ENCODE assay signal across 14 cellular contexts in the genomic region with DNA sequence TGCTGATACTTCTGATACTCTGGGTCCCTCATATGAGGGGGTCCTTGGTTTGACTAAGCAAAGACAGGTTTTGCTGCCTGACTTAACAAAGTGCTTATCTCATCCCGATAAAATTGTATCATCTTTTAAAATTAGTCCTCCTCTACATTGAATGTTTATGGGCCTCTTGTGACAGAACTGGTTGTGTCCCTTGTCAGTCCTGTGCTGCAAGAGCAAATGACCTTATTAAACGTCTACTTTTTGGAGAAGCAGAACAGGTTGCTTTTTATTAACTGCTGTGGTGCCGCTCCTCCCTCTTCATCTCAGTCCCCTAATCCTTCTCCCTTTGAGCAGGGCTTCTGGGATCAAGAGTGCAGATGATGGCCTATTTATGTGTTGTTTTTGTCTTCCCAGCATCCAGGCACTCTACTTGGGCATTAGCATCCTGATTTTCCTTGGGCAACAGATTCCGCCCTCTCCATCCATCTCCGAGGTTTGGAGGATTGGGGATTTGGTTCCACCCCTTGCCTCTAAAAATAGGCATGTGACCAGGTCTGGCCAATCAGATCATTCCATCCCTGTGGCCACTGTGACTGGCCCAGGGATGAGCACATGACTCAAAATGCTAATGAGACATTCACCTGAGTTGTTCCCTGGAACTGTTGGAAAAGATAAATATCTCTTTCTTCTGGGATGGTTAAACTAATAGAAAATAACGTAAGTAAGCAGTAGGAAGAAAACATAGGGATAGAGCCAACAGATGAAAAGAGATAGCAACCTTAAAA. TPM values are rescaled to one million over a fixed set of nuclear protein-coding genes. Genes with fewer than 3 reads are reported as not detected.
A peak's percentile ranks its signal among the peaks of the same experiment; 100 is the strongest.
DNase-seq lines count a peak whose midpoint lies in the region; ATAC-seq, FAIRE-seq and TF ChIP-seq lines count a peak whose summit lies in the region.
"Had no signal": no experiment of that assay in that cellular context is flagged by ENCODE, and none has a peak within 500 bp of the region (broad histone marks: within the 10 kb centered on the region; RNA-seq: fewer than 3 reads in every experiment).

No MANE protein-coding gene starts in this region.

- peak; percentile 62 for DNase-seq in NCI-H82 (lab: John Stamatoyannopoulos, UW)
- DNase-seq in NCI-H82 treated with DMSO at 0.1 percent for 48 hours (lab: John Stamatoyannopoulos, UW; ENCODE audit: unreplicated experiment), result no peak
- peak; percentile 73 for DNase-seq in NCI-H146 (lab: John Stamatoyannopoulos, UW)
- DNase-seq in K562 (ENCODE audit: extremely low read depth in 1 of 4, low spot score in 3 of 4), result peak; percentile 28 to 57 (median 40)
- peak; percentile 68 for DNase-seq in prostate gland (ENCODE audit: low spot score)
- DNase-seq in GM10266 (ENCODE audit: extremely low spot score), result no peak
- DNase-seq in COLO829 (ENCODE audit: low spot score), result no peak
- DNase-seq: activated CD4-positive, alpha-beta T cell treated with anti-CD3 and anti-CD28 coated beads, Interleukin-2, amount 50 U/mL, for 1 hour; activated effector memory CD4-positive, alpha-beta T cell treated with Interleukin-2 at 50 U/mL for 16 hours; left ventricle myocardium superior; MM.1S; ovary; uterus had no signal

- peak overlapping the region; percentile 43; the same call in 1 of the 2 replicates for H2AFZ ChIP-seq in K562 (ENCODE audit: low read depth, low read length)

- POLR2A ChIA-PET in K562 (lab: Yijun Ruan, JAX), result no interaction called here

- peaks cover 18 to 26% of the 10 kb centered on the region in 2 experiments; a peak in 4 of 5 replicates for H3K4me1 ChIP-seq in K562 (replicated peaks in 1 of 2; ENCODE audit: control insufficient read depth in 2 of 2, insufficient read depth in 2 of 2, low read length in 2 of 2)
- H3K4me1 ChIP-seq in prostate gland (replicated peaks), result peaks cover 4% of the 10 kb centered on the region
- H3K4me1 ChIP-seq: uterus had no signal

- no peak for FAIRE-seq in K562 (lab: Jason Lieb, UNC)

- H3K4me3 ChIP-seq in K562 (no peak overlapping the region), prostate gland (no peak overlapping the region)
- H3K4me3 ChIP-seq: ovary, uterus had no signal

- intact Hi-C loops in K562 (cut with micrococcal nuclease) (loop anchor here (10.0 kb wide), 1 partner anchor 355 kb away; no protein-coding TSS in a partner anchor), prostate gland (cut with DNase I) (loop anchor here (5.0 kb wide), 1 partner anchor 112 kb away; no protein-coding TSS in a partner anchor)

- H3K9me3 ChIP-seq in K562 (replicated peaks; ENCODE audit: control insufficient read depth, insufficient read depth, low read depth, low read length), result no peaks in the 10 kb centered on the region
- no peaks in the 10 kb centered on the region for H3K9me3 ChIP-seq in prostate gland
- H3K9me3 ChIP-seq: ovary, uterus had no signal

- H3K27me3 ChIP-seq in K562 (ENCODE audit: control insufficient read depth in 2 of 2, insufficient read depth in 2 of 2, low read length in 2 of 2), result no peaks in the 10 kb centered on the region
- H3K27me3 ChIP-seq in prostate gland (replicated peaks; ENCODE audit: insufficient read depth), result no peaks in the 10 kb centered on the region
- H3K27me3 ChIP-seq: ovary, uterus had no signal

- no peak overlapping the region for H3K9ac ChIP-seq in K562 (ENCODE audit: insufficient read depth in 1 of 2, low read depth in 2 of 2, low read length in 2 of 2)

- TF ChIP-seq CTCF in K562 (IDR thresholded peaks at IDR 0.05 in 2 of 3, conservative IDR thresholded peaks at IDR 0.05 in 1 of 3; ENCODE audit: insufficient read depth in 2 of 3, low read depth in 1 of 3, low read length in 3 of 3), result no peak
- TF ChIP-seq CTCF in prostate gland (IDR thresholded peaks at IDR 0.05), result no peak
- no peak for TF ChIP-seq CTCF in GM10266 (IDR thresholded peaks at IDR 0.05; ENCODE audit: control insufficient read depth, insufficient read depth, low read depth, missing control alignments)

- H3K27ac ChIP-seq in K562 (ENCODE audit: extremely low read depth, low read depth, low read length) (no peak overlapping the region), prostate gland (peak overlapping the region; percentile 79 to 85)
- H3K27ac ChIP-seq: ovary, uterus had no signal

- no TSS peak for BruUV-seq in K562 (replicated peaks; lab: Mats Ljungman, UMichigan)

- no peak for ATAC-seq in K562
- no peak for ATAC-seq in HG02852 (IDR thresholded peaks at IDR 0.05; ENCODE audit: unreplicated experiment)
- ATAC-seq: left ventricle myocardium superior had no signal

- 61% methylated on average over 6 of the region's 6 CpGs for WGBS in K562 (ENCODE audit: insufficient coverage, low coverage, missing lambda C conversion rate)
- WGBS in prostate gland, result 40% methylated on average over 6 of the region's 6 CpGs

- H3K79me2 ChIP-seq in K562 (ENCODE audit: control insufficient read depth, insufficient read depth, low read length), result peaks cover 21% of the 10 kb centered on the region

- H3K36me3 ChIP-seq in K562 (ENCODE audit: control insufficient read depth, insufficient read depth, low read length), result peaks cover 12% of the 10 kb centered on the region; the same call in 2 of the 3 replicates
- no peaks in the 10 kb centered on the region for H3K36me3 ChIP-seq in prostate gland
- H3K36me3 ChIP-seq: ovary, uterus had no signal

- H3K4me2 ChIP-seq in K562 (ENCODE audit: insufficient read depth, low read length), result no peak overlapping the region

- TF ChIP-seq RAD21 in K562 (CRISPR knock-in tag; conservative IDR thresholded peaks at IDR 0.05 in 1 of 2, IDR thresholded peaks at IDR 0.05 in 1 of 2), result no peak

- TF ChIP-seq POLR2A in K562 (conservative IDR thresholded peaks at IDR 0.05) (no peak), prostate gland (IDR thresholded peaks at IDR 0.05) (no peak)

- CTCF ChIA-PET in K562 (lab: Yijun Ruan, JAX; ENCODE audit: low intra/inter-chr PET ratio), result interaction anchor here (4.1 kb wide), 1 partner anchor 112 kb away, joined by 61 read pairs; no protein-coding TSS in a partner anchor

- no peaks in the 10 kb centered on the region for H3K9me1 ChIP-seq in K562 (ENCODE audit: control insufficient read depth, insufficient read depth, low read length)

- H4K20me1 ChIP-seq in K562 (replicated peaks; ENCODE audit: control insufficient read depth, insufficient read depth, low read length), result no peaks in the 10 kb centered on the region

- TF ChIP-seq EP300 in K562 (IDR thresholded peaks at IDR 0.05; ENCODE audit: low read length), result no peak

- in situ Hi-C loops in K562 (cut with MboI), result loop anchor here (5.0 kb wide), 1 partner anchor 112 kb away; no protein-coding TSS in a partner anchor

RNA-seq across cellular contexts. Expression of a gene that starts 2.9 kb away (rescaled TPM):
- total RNA-seq in K562 (2011; cell fraction: chromatin; rRNA removed; ENCODE audit: low replicate concordance), result 39.3 and 99.2 TPM in 2 replicates
- total RNA-seq in K562 (2011; cell fraction: nucleolus; rRNA removed), result 17.0 and 22.5 TPM in 2 replicates
- total RNA-seq in K562 (2011; cell fraction: nucleoplasm; rRNA removed), result 52.9 and 88.5 TPM in 2 replicates
- total RNA-seq in K562 (2014; rRNA removed) (46.5 and 54.7 TPM in 2 replicates), K562 (2014; rRNA removed; fragmentation: Illumina TruSeq; extraction: Trizol) (71.1 and 83.0 TPM in 2 replicates), K562 (2015; rRNA removed; fragmentation: Illumina TruSeq; extraction: Trizol) (64.1 and 70.7 TPM in 2 replicates), K562 (2021) (54.7 and 59.4 TPM in 2 replicates), prostate gland (10 to 100 TPM; 20.4 to 32.8 TPM)
- polyA plus RNA-seq in K562 (2011; rRNA removed) (35.5 and 54.6 TPM in 2 replicates), K562 (2014; fragmentation: Illumina TruSeq; extraction: Trizol) (73.4 and 77.4 TPM in 2 replicates), K562 (2014; fragmentation: Nextera tagmentation; extraction: Ambion mirVana) (10 to 100 TPM; 32.5 to 40.1 TPM), K562 (2014; rRNA removed) (62.6 and 70.1 TPM in 2 replicates)
- 22.2 and 28.2 TPM in 2 replicates for polyA plus RNA-seq in K562 (2011; cell fraction: cytosol; rRNA removed)
- 12.6 and 12.7 TPM in 2 replicates for polyA plus RNA-seq in K562 (2011; cell fraction: nucleus; rRNA removed)
- polyA plus RNA-seq in K562 (2012), result 47.9 and 56.1 TPM in 2 replicates
- polyA minus RNA-seq in K562 (2011; rRNA and poly(A)+ RNA removed), result 32.6 and 35.9 TPM in 2 replicates
- polyA minus RNA-seq in K562 (2011; cell fraction: cytosol; rRNA and poly(A)+ RNA removed), result 14.2 and 17.3 TPM in 2 replicates
- polyA minus RNA-seq in K562 (2011; cell fraction: nucleus; rRNA and poly(A)+ RNA removed), result 17.5 and 23.9 TPM in 2 replicates

RNA-seq across cellular contexts. Expression of a gene that starts 19.1 kb away (rescaled TPM):
- not detected in 2 replicates for total RNA-seq in K562 (2011; cell fraction: chromatin; rRNA removed; ENCODE audit: low replicate concordance)
- total RNA-seq in K562 (2011; cell fraction: nucleolus; rRNA removed), result not detected in 2 replicates
- not detected in 2 replicates for total RNA-seq in K562 (2011; cell fraction: nucleoplasm; rRNA removed)
- total RNA-seq in K562 (2014; rRNA removed), result not detected in 2 replicates
- total RNA-seq in K562 (2014; rRNA removed; fragmentation: Illumina TruSeq; extraction: Trizol), result not detected in 2 replicates
- total RNA-seq in K562 (2015; rRNA removed; fragmentation: Illumina TruSeq; extraction: Trizol), result not detected in 2 replicates
- total RNA-seq in K562 (2021), result not detected in 2 replicates
- polyA plus RNA-seq in K562 (2011; rRNA removed), result not detected in 2 replicates
- polyA plus RNA-seq in K562 (2011; cell fraction: cytosol; rRNA removed), result not detected in 2 replicates
- polyA plus RNA-seq in K562 (2011; cell fraction: nucleus; rRNA removed), result not detected in 2 replicates
- polyA plus RNA-seq in K562 (2012), result not detected in 2 replicates
- polyA plus RNA-seq in K562 (2014; fragmentation: Illumina TruSeq; extraction: Trizol), result not detected in 2 replicates
- polyA plus RNA-seq in K562 (2014; fragmentation: Nextera tagmentation; extraction: Ambion mirVana), result not detected
- not detected in 2 replicates for polyA plus RNA-seq in K562 (2014; rRNA removed)
- polyA minus RNA-seq in K562 (2011; rRNA and poly(A)+ RNA removed), result not detected in 2 replicates
- not detected in 2 replicates for polyA minus RNA-seq in K562 (2011; cell fraction: cytosol; rRNA and poly(A)+ RNA removed)
- not detected in 2 replicates for polyA minus RNA-seq in K562 (2011; cell fraction: nucleus; rRNA and poly(A)+ RNA removed)
- total RNA-seq in prostate gland, result under 1 TPM; 0.73 to 0.80 TPM

RNA-seq across cellular contexts. Expression of a gene that starts 24.6 kb away (rescaled TPM):
- total RNA-seq in K562 (2011; cell fraction: chromatin; rRNA removed; ENCODE audit: low replicate concordance), result 2.5 and 7.2 TPM in 2 replicates
- total RNA-seq in K562 (2011; cell fraction: nucleolus; rRNA removed), result 0.67 and 1.7 TPM in 2 replicates
- total RNA-seq in K562 (2011; cell fraction: nucleoplasm; rRNA removed), result 1.9 and 3.3 TPM in 2 replicates
- 0.49 and 1.0 TPM in 2 replicates for total RNA-seq in K562 (2014; rRNA removed)
- total RNA-seq in K562 (2014; rRNA removed; fragmentation: Illumina TruSeq; extraction: Trizol), result 1.4 and 1.6 TPM in 2 replicates
- 1.1 and 1.4 TPM in 2 replicates for total RNA-seq in K562 (2015; rRNA removed; fragmentation: Illumina TruSeq; extraction: Trizol)
- total RNA-seq in K562 (2021), result 0.74 and 0.75 TPM in 2 replicates
- polyA plus RNA-seq in K562 (2011; rRNA removed), result 0.78 and 0.91 TPM in 2 replicates
- 0.10 and 0.24 TPM in 2 replicates for polyA plus RNA-seq in K562 (2011; cell fraction: cytosol; rRNA removed)
- polyA plus RNA-seq in K562 (2011; cell fraction: nucleus; rRNA removed), result 0.88 and 1.1 TPM in 2 replicates
- 0.25 and 1.00 TPM in 2 replicates for polyA plus RNA-seq in K562 (2012)
- polyA plus RNA-seq in K562 (2014; fragmentation: Illumina TruSeq; extraction: Trizol), result 0.33 and 0.65 TPM in 2 replicates
- polyA plus RNA-seq in K562 (2014; fragmentation: Nextera tagmentation; extraction: Ambion mirVana), result under 1 TPM; 0.03 to 0.25 TPM
- polyA plus RNA-seq in K562 (2014; rRNA removed), result 0.38 and 0.94 TPM in 2 replicates
- polyA minus RNA-seq in K562 (2011; rRNA and poly(A)+ RNA removed), result 3.4 and 5.4 TPM in 2 replicates
- 1.3 and 2.1 TPM in 2 replicates for polyA minus RNA-seq in K562 (2011; cell fraction: cytosol; rRNA and poly(A)+ RNA removed)
- polyA minus RNA-seq in K562 (2011; cell fraction: nucleus; rRNA and poly(A)+ RNA removed), result 0.81 and 1.6 TPM in 2 replicates
- total RNA-seq in prostate gland, result 1 to 10 TPM in 1 of 2 donors, under 1 TPM in 1; 0.73 to 8.5 TPM

RNA-seq across cellular contexts. Expression of a gene that starts 33.1 kb away (rescaled TPM):
- total RNA-seq in K562 (2011; cell fraction: chromatin; rRNA removed; ENCODE audit: low replicate concordance), result not detected in 2 replicates
- total RNA-seq in K562 (2011; cell fraction: nucleolus; rRNA removed), result not detected in 2 replicates
- total RNA-seq in K562 (2011; cell fraction: nucleoplasm; rRNA removed), result not detected in 2 replicates
- not detected in 2 replicates for total RNA-seq in K562 (2014; rRNA removed)
- not detected in 2 replicates for total RNA-seq in K562 (2014; rRNA removed; fragmentation: Illumina TruSeq; extraction: Trizol)
- total RNA-seq in K562 (2015; rRNA removed; fragmentation: Illumina TruSeq; extraction: Trizol), result not detected in 2 replicates
- total RNA-seq in K562 (2021), result not detected in 2 replicates
- not detected in 2 replicates for polyA plus RNA-seq in K562 (2011; rRNA removed)
- not detected in 2 replicates for polyA plus RNA-seq in K562 (2011; cell fraction: cytosol; rRNA removed)
- not detected in 2 replicates for polyA plus RNA-seq in K562 (2011; cell fraction: nucleus; rRNA removed)
- polyA plus RNA-seq in K562 (2012), result not detected in 2 replicates
- not detected in 2 replicates for polyA plus RNA-seq in K562 (2014; fragmentation: Illumina TruSeq; extraction: Trizol)
- polyA plus RNA-seq in K562 (2014; fragmentation: Nextera tagmentation; extraction: Ambion mirVana), result not detected
- polyA plus RNA-seq in K562 (2014; rRNA removed), result not detected in 2 replicates
- not detected in 2 replicates for polyA minus RNA-seq in K562 (2011; rRNA and poly(A)+ RNA removed)
- polyA minus RNA-seq in K562 (2011; cell fraction: cytosol; rRNA and poly(A)+ RNA removed), result not detected in 2 replicates
- not detected in 2 replicates for polyA minus RNA-seq in K562 (2011; cell fraction: nucleus; rRNA and poly(A)+ RNA removed)
- under 1 TPM; 0.23 to 0.40 TPM for total RNA-seq in prostate gland
- total RNA-seq: uterus had no signal

RNA-seq across cellular contexts. Expression of a gene that starts 46.6 kb away (rescaled TPM):
- not detected in 2 replicates for total RNA-seq in K562 (2011; cell fraction: chromatin; rRNA removed; ENCODE audit: low replicate concordance)
- not detected in 2 replicates for total RNA-seq in K562 (2011; cell fraction: nucleolus; rRNA removed)
- not detected in 2 replicates for total RNA-seq in K562 (2011; cell fraction: nucleoplasm; rRNA removed)
- total RNA-seq in K562 (2014; rRNA removed) (not detected in 2 replicates), K562 (2014; rRNA removed; fragmentation: Illumina TruSeq; extraction: Trizol) (not detected in 2 replicates), K562 (2015; rRNA removed; fragmentation: Illumina TruSeq; extraction: Trizol) (not detected in 2 replicates), K562 (2021) (not detected in 2 replicates), prostate gland (1 to 10 TPM; 1.6 to 2.7 TPM)
- polyA plus RNA-seq in K562 (2011; rRNA removed) (not detected in 2 replicates), K562 (2014; fragmentation: Illumina TruSeq; extraction: Trizol) (not detected in 2 replicates), K562 (2014; fragmentation: Nextera tagmentation; extraction: Ambion mirVana) (not detected), K562 (2014; rRNA removed) (not detected in 2 replicates)
- polyA plus RNA-seq in K562 (2011; cell fraction: cytosol; rRNA removed), result not detected in 2 replicates
- polyA plus RNA-seq in K562 (2011; cell fraction: nucleus; rRNA removed), result not detected in 2 replicates
- not detected in 2 replicates for polyA plus RNA-seq in K562 (2012)
- polyA minus RNA-seq in K562 (2011; rRNA and poly(A)+ RNA removed), result not detected in 2 replicates
- polyA minus RNA-seq in K562 (2011; cell fraction: cytosol; rRNA and poly(A)+ RNA removed), result not detected in 2 replicates
- not detected in 2 replicates for polyA minus RNA-seq in K562 (2011; cell fraction: nucleus; rRNA and poly(A)+ RNA removed)
- total RNA-seq: uterus had no signal

Comparison
In these comparisons a context has a peak if more than half of its experiments do, and no peak if none do; other contexts are left out.
1. DNase-seq: peak in NCI-H82 (single experiment), NCI-H146 (single experiment), K562 (4 of 4) and prostate gland (single experiment); none in NCI-H82 treated with DMSO at 0.1 percent for 48 hours (single experiment), GM10266 (single experiment) and COLO829 (single experiment).